Comparison of ENCODE assay signal across 20 cellular contexts in genomic region chr9:23538604-23539003, GRCh38.
"Had no signal": no experiment of that assay in that cellular context is flagged by ENCODE, and none has a peak within 500 bp of the region (broad histone marks: within the 10 kb centered on the region; RNA-seq: fewer than 3 reads in every experiment).

No MANE protein-coding gene starts in this region.

- H3K4me3 Mint-ChIP-seq: activated CD4-positive, alpha-beta T cell treated with anti-CD3 and anti-CD28 coated beads, Interleukin-2, amount 10 ng/mL, durations not matched to agents 7 days and 5 days; activated naive CD4-positive, alpha-beta T cell treated with anti-CD3 and anti-CD28 coated beads, Interleukin-2, amount 50 U/mL, for 24 hours; activated T-cell treated with anti-CD3 and anti-CD28 coated beads, Interleukin-2, amount 50 U/mL, for 4 hours had no signal

- ATAC-seq: activated CD4-positive, CD25-positive, alpha-beta regulatory T cell treated with anti-CD3 and anti-CD28 coated beads, Interleukin-2, amount 50 U/mL, for 24 hours; activated T-cell treated with anti-CD3 and anti-CD28 coated beads, Interleukin-2, amount 50 U/mL, for 4 hours; effector memory CD8-positive, alpha-beta T cell; SK-N-SH treated with all-trans-retinoic acid at 6 μM for 48 hours had no signal

- H3K4me1 Mint-ChIP-seq: activated CD4-positive, alpha-beta T cell treated with anti-CD3 and anti-CD28 coated beads, Interleukin-2, amount 10 ng/mL, durations not matched to agents 7 days and 5 days; activated naive CD4-positive, alpha-beta T cell treated with anti-CD3 and anti-CD28 coated beads, Interleukin-2, amount 50 U/mL, for 24 hours had no signal

- H3K27ac Mint-ChIP-seq: activated CD4-positive, alpha-beta T cell treated with anti-CD3 and anti-CD28 coated beads, Interleukin-2, amount 10 ng/mL, durations not matched to agents 7 days and 5 days; activated naive CD4-positive, alpha-beta T cell treated with anti-CD3 and anti-CD28 coated beads, Interleukin-2, amount 50 U/mL, for 24 hours; effector memory CD8-positive, alpha-beta T cell had no signal

- H3K36me3 Mint-ChIP-seq: activated naive CD4-positive, alpha-beta T cell treated with anti-CD3 and anti-CD28 coated beads, Interleukin-2, amount 50 U/mL, for 24 hours had no signal

- H3K36me3 ChIP-seq: cardiac muscle cell, left ventricle myocardium inferior, thyroid gland had no signal

- H3K4me3 ChIP-seq: cardiac muscle cell, thyroid gland had no signal

- H3K27me3 ChIP-seq: cardiac muscle cell, thyroid gland had no signal

- H3K27ac ChIP-seq: cardiac muscle cell, left ventricle myocardium inferior, thyroid gland had no signal

- H3K9me3 ChIP-seq: left ventricle myocardium inferior, thyroid gland had no signal

- DNase-seq: activated CD4-positive, alpha-beta T cell treated with anti-CD3 and anti-CD28 coated beads, Interleukin-2, amount 10 ng/mL, durations not matched to agents 7 days and 5 days; activated CD8-positive, alpha-beta memory T cell treated with anti-CD3 and anti-CD28 coated beads, Interleukin-2, amount 50 U/mL, for 4 hours; activated gamma-delta T cell; activated T-cell treated with anti-CD3 and anti-CD28 coated beads, Interleukin-2, amount 50 U/mL, for 4 hours; dermis blood vessel endothelial cell; effector memory CD8-positive, alpha-beta T cell; hippocampal formation; kidney; left ventricle myocardium inferior; mammary epithelial cell; stimulated activated CD4-positive, alpha-beta T cell treated with anti-CD3 and anti-CD28 coated beads, Interleukin-12 subunit alpha, Interleukin-12 subunit beta, amount 100 ng/mL, for 4 hours; stimulated activated CD4-positive, alpha-beta T cell treated with anti-CD3 and anti-CD28 coated beads, Interleukin-1b, Interleukin-23, amount 100 ng/mL, for 48 hours; stimulated activated naive CD4-positive, alpha-beta T cell treated with Interleukin-2 at 50 U/mL for 16 hours; T-helper 1 cell; T1000; thyroid gland had no signal
